1 cellular context compared by ENCODE assay signal in genomic region chr12:105467710-105468366, GRCh38.
TF ChIP-seq lines count a peak whose summit lies in the region.

No MANE protein-coding gene starts in this region.

TF ChIP-seq in HepG2, 621 proteins besides CTCF, POLR2A, EP300 and RAD21 (continued from another document):
- TF ChIP-seq HNRNPL (IDR thresholded peaks at IDR 0.05; ENCODE audit: low read depth, low read length) (no peak), ZFP41 (CRISPR knock-in tag; IDR thresholded peaks at IDR 0.05; ENCODE audit: borderline replicate concordance) (no peak)
TF ChIP-seq in HepG2: peak in this region for 0.
